1 cellular context compared by ENCODE assay signal in the genomic region with DNA sequence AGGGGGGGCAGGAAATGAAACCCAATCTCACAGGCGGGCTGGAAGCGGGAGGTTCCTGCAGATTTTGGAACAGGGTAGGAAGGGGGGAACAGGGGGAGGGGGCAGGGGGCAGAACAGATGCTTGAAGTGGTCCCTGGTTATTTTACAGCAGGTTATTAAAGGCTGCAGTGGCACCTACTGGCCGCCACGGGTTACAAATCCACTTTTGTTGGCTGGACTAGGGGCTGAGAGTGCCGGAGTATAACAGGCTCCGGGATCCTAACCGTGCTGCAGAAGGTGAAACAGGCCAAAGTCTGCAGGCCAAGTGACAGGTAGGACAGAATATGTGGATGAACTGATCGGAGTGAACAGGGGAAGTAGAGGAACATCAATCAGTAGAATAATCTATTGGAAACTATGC.
TF ChIP-seq lines count a peak whose summit lies in the region.

No MANE protein-coding gene starts in this region.

TF ChIP-seq in HCT116, 20 proteins besides CTCF, POLR2A, EP300 and RAD21 (continued from another document):
- TF ChIP-seq, protein P1, sequence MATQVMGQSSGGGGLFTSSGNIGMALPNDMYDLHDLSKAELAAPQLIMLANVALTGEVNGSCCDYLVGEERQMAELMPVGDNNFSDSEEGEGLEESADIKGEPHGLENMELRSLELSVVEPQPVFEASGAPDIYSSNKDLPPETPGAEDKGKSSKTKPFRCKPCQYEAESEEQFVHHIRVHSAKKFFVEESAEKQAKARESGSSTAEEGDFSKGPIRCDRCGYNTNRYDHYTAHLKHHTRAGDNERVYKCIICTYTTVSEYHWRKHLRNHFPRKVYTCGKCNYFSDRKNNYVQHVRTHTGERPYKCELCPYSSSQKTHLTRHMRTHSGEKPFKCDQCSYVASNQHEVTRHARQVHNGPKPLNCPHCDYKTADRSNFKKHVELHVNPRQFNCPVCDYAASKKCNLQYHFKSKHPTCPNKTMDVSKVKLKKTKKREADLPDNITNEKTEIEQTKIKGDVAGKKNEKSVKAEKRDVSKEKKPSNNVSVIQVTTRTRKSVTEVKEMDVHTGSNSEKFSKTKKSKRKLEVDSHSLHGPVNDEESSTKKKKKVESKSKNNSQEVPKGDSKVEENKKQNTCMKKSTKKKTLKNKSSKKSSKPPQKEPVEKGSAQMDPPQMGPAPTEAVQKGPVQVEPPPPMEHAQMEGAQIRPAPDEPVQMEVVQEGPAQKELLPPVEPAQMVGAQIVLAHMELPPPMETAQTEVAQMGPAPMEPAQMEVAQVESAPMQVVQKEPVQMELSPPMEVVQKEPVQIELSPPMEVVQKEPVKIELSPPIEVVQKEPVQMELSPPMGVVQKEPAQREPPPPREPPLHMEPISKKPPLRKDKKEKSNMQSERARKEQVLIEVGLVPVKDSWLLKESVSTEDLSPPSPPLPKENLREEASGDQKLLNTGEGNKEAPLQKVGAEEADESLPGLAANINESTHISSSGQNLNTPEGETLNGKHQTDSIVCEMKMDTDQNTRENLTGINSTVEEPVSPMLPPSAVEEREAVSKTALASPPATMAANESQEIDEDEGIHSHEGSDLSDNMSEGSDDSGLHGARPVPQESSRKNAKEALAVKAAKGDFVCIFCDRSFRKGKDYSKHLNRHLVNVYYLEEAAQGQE (IDR thresholded peaks at IDR 0.05; ENCODE audit: low read depth) = no peak
- TF ChIP-seq, protein P2, sequence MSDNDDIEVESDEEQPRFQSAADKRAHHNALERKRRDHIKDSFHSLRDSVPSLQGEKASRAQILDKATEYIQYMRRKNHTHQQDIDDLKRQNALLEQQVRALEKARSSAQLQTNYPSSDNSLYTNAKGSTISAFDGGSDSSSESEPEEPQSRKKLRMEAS (IDR thresholded peaks at IDR 0.05) = no peak
- TF ChIP-seq EZH2 (IDR thresholded peaks at IDR 0.05) = no peak
- TF ChIP-seq TCF7L2 (IDR thresholded peaks at IDR 0.05; ENCODE audit: borderline replicate concordance, extremely low read depth, insufficient read depth, insufficient read length) = no peak
- no peak for TF ChIP-seq CEBPB (IDR thresholded peaks at IDR 0.05; ENCODE audit: low read depth)
